8 cellular contexts compared by ENCODE assay signal in the genomic region with DNA sequence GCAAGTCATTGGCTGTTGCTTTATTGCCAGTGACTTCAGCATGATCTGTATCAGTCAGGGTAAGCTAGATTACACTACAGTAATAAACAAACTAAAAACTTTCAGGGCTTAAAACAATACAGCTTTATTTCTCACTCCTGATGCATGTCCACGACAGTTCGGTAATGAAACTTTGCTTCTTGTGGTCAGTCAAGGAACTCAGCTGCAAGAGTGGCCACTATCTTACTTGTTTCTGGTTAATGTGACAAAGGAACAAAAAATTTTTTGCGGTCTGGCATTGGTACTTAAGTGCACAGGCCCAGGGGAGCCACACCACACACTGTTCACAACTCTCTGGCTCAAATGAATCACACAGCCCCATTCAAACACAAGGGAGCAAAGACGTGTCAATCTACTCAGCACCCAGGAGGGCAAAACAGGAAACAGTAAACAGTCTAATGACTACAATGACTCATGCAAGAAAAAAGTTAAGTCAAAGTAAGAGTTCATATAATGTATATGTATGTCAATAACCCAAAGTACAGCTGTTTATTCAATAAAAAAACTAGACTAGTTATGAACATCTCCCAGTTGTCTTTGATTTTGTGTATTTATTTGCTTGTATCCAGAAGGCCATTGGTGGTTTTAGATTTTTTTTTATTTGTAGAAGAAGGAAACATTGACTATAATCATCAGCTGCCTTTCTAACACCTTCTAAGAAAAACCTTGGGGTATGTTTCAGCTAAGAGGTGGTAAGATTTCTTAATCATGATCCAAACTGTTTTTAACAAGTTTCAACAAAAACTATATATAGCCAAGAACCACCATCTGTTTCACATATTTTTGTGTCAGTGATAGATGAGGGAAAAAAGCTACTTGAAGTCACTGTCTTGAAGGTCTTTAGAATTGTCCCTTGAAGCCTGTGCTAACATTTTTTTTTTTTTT.
DNase-seq lines count a peak whose midpoint lies in the region; ATAC-seq, FAIRE-seq and TF ChIP-seq lines count a peak whose summit lies in the region.

No MANE protein-coding gene starts in this region.

- no peaks in the 10 kb centered on the region for H3K79me2 ChIP-seq in fibroblast of lung (ENCODE audit: control insufficient read depth, insufficient read depth, low read length)

- H4K20me1 ChIP-seq in BLaER1 treated with 17β-estradiol and CSF1 and Interleukin-3, amounts not matched to agents 10 nM and 100 nM: no peaks in the 10 kb centered on the region
- H4K20me1 ChIP-seq in fibroblast of lung (ENCODE audit: control insufficient read depth, extremely low read depth, insufficient read depth, low read length): no peaks in the 10 kb centered on the region

- TF ChIP-seq CTCF in fibroblast of lung (conservative IDR thresholded peaks at IDR 0.05 in 1 of 2, IDR thresholded peaks at IDR 0.05 in 1 of 2; ENCODE audit: low read depth in 1 of 2, low read length in 2 of 2) (no peak), D721Med (IDR thresholded peaks at IDR 0.05; ENCODE audit: insufficient read depth, missing control alignments) (no peak)

- no peak overlapping the region for H2AFZ ChIP-seq in fibroblast of lung (ENCODE audit: low read length)

- H3K9ac ChIP-seq in BLaER1 treated with 17β-estradiol and CSF1 and Interleukin-3, amounts not matched to agents 10 nM and 100 nM: peak overlapping the region in 10 of 11 experiments; percentile 23 to 53 (median 40); a peak in 14 of 22 replicates
- H3K9ac ChIP-seq in fibroblast of lung (ENCODE audit: insufficient read depth, low read length): no peak overlapping the region

- H3K9me3 ChIP-seq in BLaER1 treated with 17β-estradiol and CSF1 and Interleukin-3, amounts not matched to agents 10 nM and 100 nM (replicated peaks in 1 of 11): no peaks in the 10 kb centered on the region; a peak in 1 of 22 replicates
- H3K9me3 ChIP-seq in fibroblast of lung (ENCODE audit: control insufficient read depth, insufficient read depth, low read depth, low read length): no peaks in the 10 kb centered on the region

- H3K27ac ChIP-seq in BLaER1 treated with 17β-estradiol and CSF1 and Interleukin-3, amounts not matched to agents 10 nM and 100 nM: peak overlapping the region; percentile 26 to 82 (median 62); a peak in 21 of 22 replicates
- H3K27ac ChIP-seq in fibroblast of lung (ENCODE audit: insufficient read depth, low read length) (no peak overlapping the region), substantia nigra (ENCODE audit: low read depth, low read length, poor library complexity, severe bottlenecking) (no peak overlapping the region)

- no peaks in the 10 kb centered on the region for H3K36me3 ChIP-seq in BLaER1 treated with 17β-estradiol and CSF1 and Interleukin-3, amounts not matched to agents 10 nM and 100 nM
- no peaks in the 10 kb centered on the region for H3K36me3 ChIP-seq in fibroblast of lung (ENCODE audit: control insufficient read depth, insufficient read depth, low read length)

- H3K4me2 ChIP-seq in BLaER1 treated with 17β-estradiol and CSF1 and Interleukin-3, amounts not matched to agents 10 nM and 100 nM: peak overlapping the region; percentile 45 to 84 (median 73)
- H3K4me2 ChIP-seq in fibroblast of lung (ENCODE audit: extremely low read depth, insufficient read depth, low read length): no peak overlapping the region

- H3K4me1 ChIP-seq in BLaER1 treated with 17β-estradiol and CSF1 and Interleukin-3, amounts not matched to agents 10 nM and 100 nM: peaks cover 26 to 36% (median 31%) of the 10 kb centered on the region in 10 experiments
- H3K4me1 ChIP-seq in fibroblast of lung (ENCODE audit: control insufficient read depth, extremely low read depth, insufficient read depth, low read length): no peaks in the 10 kb centered on the region

- ATAC-seq in GM19438 (IDR thresholded peaks at IDR 0.05; ENCODE audit: low read depth, unreplicated experiment) (peak; percentile 100), HG03439 (IDR thresholded peaks at IDR 0.05; ENCODE audit: unreplicated experiment) (peak; percentile 100)

- FAIRE-seq in D721Med (lab: Jason Lieb, UNC): no peak

- DNase-seq in activated CD4-positive, alpha-beta T cell treated with anti-CD3 and anti-CD28 coated beads for 48 hours: peak; percentile 59
- DNase-seq in fibroblast of lung (ENCODE audit: low read depth in 2 of 2): peak; percentile 83 to 100
- peak; percentile 78 for DNase-seq in smooth muscle cell of the brain vasculature (ENCODE audit: low read depth, low spot score)
- no peak for DNase-seq in D721Med (ENCODE audit: insufficient read length, low spot score)
- no peak for DNase-seq in substantia nigra (lab: John Stamatoyannopoulos, UW)

- H3K27me3 ChIP-seq in BLaER1 treated with 17β-estradiol and CSF1 and Interleukin-3, amounts not matched to agents 10 nM and 100 nM: no peaks in the 10 kb centered on the region
- H3K27me3 ChIP-seq in fibroblast of lung (ENCODE audit: control insufficient read depth, insufficient read depth, low read length): no peaks in the 10 kb centered on the region

- H3K4me3 ChIP-seq in BLaER1 treated with 17β-estradiol and CSF1 and Interleukin-3, amounts not matched to agents 10 nM and 100 nM: no peak overlapping the region; a peak in 1 of 20 replicates
- no peak overlapping the region for H3K4me3 ChIP-seq in fibroblast of lung (replicated peaks in 1 of 4; ENCODE audit: control extremely low read depth in 1 of 4, insufficient read depth in 1 of 4, low read depth in 3 of 4, low read length in 4 of 4)

Comparison
In these comparisons a context has a peak if more than half of its experiments do, and no peak if none do; other contexts are left out.
1. H3K27ac ChIP-seq: peak in BLaER1 treated with 17β-estradiol and CSF1 and Interleukin-3, amounts not matched to agents 10 nM and 100 nM (11 of 11); none in fibroblast of lung (single experiment) and substantia nigra (single experiment).
2. DNase-seq: peak in activated CD4-positive, alpha-beta T cell treated with anti-CD3 and anti-CD28 coated beads for 48 hours (single experiment), fibroblast of lung (2 of 2) and smooth muscle cell of the brain vasculature (single experiment); none in D721Med (single experiment) and substantia nigra (0 of 49).